In the genomic region with DNA sequence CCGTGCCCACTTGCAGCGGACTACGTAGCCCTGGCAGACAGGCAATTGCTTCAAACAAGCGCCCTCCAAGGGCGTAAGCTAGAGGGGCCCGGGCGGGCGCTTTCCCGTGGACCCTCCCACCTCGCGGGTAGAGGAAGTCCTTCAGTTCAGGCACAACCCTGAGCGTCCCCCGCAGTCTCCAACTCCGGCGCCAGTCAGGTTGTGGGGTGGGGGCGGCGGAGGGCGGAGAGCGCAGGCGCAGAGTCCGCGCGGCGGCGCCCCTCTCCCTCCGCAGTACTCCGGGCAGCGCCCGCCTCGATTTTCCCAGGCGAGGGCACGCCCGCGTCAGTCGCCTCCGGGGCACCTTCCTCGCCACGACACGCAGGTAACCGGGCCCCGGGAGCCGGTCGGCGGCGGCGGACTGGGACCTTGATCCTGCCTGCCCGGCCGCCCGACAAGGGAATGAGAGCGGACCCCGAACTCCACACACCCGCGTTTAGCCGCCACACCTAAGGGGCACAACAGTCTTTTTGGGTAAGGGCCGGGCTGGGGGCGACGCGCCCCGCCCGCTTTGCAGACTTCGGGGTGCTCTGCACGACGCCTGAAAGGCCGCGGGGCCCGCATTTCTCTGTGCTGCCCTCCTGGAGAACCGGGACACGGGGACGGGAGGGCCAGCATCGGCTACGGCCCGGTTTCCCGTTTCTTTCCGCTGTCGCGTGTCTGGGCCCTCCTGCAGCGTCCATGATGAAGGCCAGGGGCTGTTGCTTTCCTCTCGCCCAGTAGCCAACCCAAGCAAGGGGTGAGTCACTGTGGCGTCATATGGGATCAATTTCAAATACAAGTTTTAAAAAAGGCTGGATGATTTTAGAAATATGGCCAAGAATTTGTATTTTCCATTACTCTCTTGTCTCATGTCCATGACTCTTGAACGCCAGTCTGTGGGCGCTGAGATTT, we compare ENCODE assay signal across 1 cellular context.
TF ChIP-seq lines count a peak whose summit lies in the region.

A gene (plus strand): TSS at position 276 of the 933 bp plus-strand sequence. CDS start 35,335 bp downstream, outside the sequence.

TF ChIP-seq in HepG2, 621 proteins besides CTCF, POLR2A, EP300 and RAD21 (continues in another document):
- TF ChIP-seq, protein P1, sequence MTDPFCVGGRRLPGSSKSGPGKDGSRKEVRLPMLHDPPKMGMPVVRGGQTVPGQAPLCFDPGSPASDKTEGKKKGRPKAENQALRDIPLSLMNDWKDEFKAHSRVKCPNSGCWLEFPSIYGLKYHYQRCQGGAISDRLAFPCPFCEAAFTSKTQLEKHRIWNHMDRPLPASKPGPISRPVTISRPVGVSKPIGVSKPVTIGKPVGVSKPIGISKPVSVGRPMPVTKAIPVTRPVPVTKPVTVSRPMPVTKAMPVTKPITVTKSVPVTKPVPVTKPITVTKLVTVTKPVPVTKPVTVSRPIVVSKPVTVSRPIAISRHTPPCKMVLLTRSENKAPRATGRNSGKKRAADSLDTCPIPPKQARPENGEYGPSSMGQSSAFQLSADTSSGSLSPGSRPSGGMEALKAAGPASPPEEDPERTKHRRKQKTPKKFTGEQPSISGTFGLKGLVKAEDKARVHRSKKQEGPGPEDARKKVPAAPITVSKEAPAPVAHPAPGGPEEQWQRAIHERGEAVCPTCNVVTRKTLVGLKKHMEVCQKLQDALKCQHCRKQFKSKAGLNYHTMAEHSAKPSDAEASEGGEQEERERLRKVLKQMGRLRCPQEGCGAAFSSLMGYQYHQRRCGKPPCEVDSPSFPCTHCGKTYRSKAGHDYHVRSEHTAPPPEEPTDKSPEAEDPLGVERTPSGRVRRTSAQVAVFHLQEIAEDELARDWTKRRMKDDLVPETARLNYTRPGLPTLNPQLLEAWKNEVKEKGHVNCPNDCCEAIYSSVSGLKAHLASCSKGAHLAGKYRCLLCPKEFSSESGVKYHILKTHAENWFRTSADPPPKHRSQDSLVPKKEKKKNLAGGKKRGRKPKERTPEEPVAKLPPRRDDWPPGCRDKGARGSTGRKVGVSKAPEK (CRISPR knock-in tag; IDR thresholded peaks at IDR 0.05; ENCODE audit: borderline replicate concordance), result no peak
- TF ChIP-seq ZNF33B (CRISPR knock-in tag; IDR thresholded peaks at IDR 0.05) (no peak), ZNF136 (CRISPR knock-in tag; IDR thresholded peaks at IDR 0.05; ENCODE audit: low read depth) (no peak), ZNF33A (CRISPR knock-in tag; IDR thresholded peaks at IDR 0.05; ENCODE audit: borderline replicate concordance) (peak; percentile 35; the same call in 1 of the 2 replicates), SP4 (CRISPR knock-in tag; IDR thresholded peaks at IDR 0.05) (peak; percentile 37; the same call in 1 of the 2 replicates), ZFP36L1 (CRISPR knock-in tag; IDR thresholded peaks at IDR 0.05) (no peak), ZNF510 (CRISPR knock-in tag; IDR thresholded peaks at IDR 0.05; ENCODE audit: low read depth) (no peak), ZNF607 (CRISPR knock-in tag; IDR thresholded peaks at IDR 0.05; ENCODE audit: borderline replicate concordance) (peak; percentile 57), TEAD3 (CRISPR knock-in tag; optimal IDR thresholded peaks at IDR 0.05; ENCODE audit: borderline replicate concordance) (no peak), HNRNPK (IDR thresholded peaks at IDR 0.05; ENCODE audit: low read depth, low read length, poor library complexity, severe bottlenecking) (peak; percentile 25), NFYB (CRISPR knock-in tag; IDR thresholded peaks at IDR 0.05) (no peak), HMG20A (CRISPR knock-in tag; IDR thresholded peaks at IDR 0.05; ENCODE audit: borderline replicate concordance) (no peak), NCOA1 (CRISPR knock-in tag; IDR thresholded peaks at IDR 0.05) (0 out of 2 replicates have a peak, but pooled peaks have one; percentile 2), ZNF274 (CRISPR knock-in tag; IDR thresholded peaks at IDR 0.05) (peak; percentile 45; the same call in 1 of the 2 replicates), ZNF615 (CRISPR knock-in tag; IDR thresholded peaks at IDR 0.05; ENCODE audit: borderline replicate concordance) (no peak), MIXL1 (CRISPR knock-in tag; IDR thresholded peaks at IDR 0.05) (no peak), ZNF709 (CRISPR knock-in tag; IDR thresholded peaks at IDR 0.05) (no peak), MAZ (IDR thresholded peaks at IDR 0.05; ENCODE audit: borderline replicate concordance, low read depth, low read length) (peak; percentile 18; the same call in 1 of the 2 replicates), MAZ (CRISPR knock-in tag; IDR thresholded peaks at IDR 0.05; ENCODE audit: low read depth) (no peak), SIN3A (IDR thresholded peaks at IDR 0.05; ENCODE audit: borderline replicate concordance, low read depth, low read length) (0 out of 2 replicates have a peak, but pooled peaks have one; percentile 23), TOE1 (CRISPR knock-in tag; IDR thresholded peaks at IDR 0.05) (no peak), ZSCAN21 (CRISPR knock-in tag; IDR thresholded peaks at IDR 0.05; ENCODE audit: borderline replicate concordance) (peak; percentile 59), ZFP82 (CRISPR knock-in tag; IDR thresholded peaks at IDR 0.05; ENCODE audit: borderline replicate concordance) (peak; percentile 57; the same call in 1 of the 2 replicates), ZNF567 (CRISPR knock-in tag; IDR thresholded peaks at IDR 0.05; ENCODE audit: borderline replicate concordance) (peak; percentile 73; the same call in 1 of the 2 replicates), GTF3A (CRISPR knock-in tag; conservative IDR thresholded peaks at IDR 0.05) (no peak), ZNF350 (CRISPR knock-in tag; IDR thresholded peaks at IDR 0.05; ENCODE audit: borderline replicate concordance, low read depth) (peak; percentile 20; the same call in 1 of the 2 replicates), FOXK2 (IDR thresholded peaks at IDR 0.05) (no peak), ZNF3 (CRISPR knock-in tag; IDR thresholded peaks at IDR 0.05) (no peak), GFI1 (CRISPR knock-in tag; IDR thresholded peaks at IDR 0.05; ENCODE audit: borderline replicate concordance) (0 out of 2 replicates have a peak, but pooled peaks have one; percentile 33)
- TF ChIP-seq, protein P2, sequence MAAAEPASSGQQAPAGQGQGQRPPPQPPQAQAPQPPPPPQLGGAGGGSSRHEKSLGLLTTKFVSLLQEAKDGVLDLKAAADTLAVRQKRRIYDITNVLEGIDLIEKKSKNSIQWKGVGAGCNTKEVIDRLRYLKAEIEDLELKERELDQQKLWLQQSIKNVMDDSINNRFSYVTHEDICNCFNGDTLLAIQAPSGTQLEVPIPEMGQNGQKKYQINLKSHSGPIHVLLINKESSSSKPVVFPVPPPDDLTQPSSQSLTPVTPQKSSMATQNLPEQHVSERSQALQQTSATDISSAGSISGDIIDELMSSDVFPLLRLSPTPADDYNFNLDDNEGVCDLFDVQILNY (CRISPR knock-in tag; conservative IDR thresholded peaks at IDR 0.05), result no peak
- TF ChIP-seq, protein P3, sequence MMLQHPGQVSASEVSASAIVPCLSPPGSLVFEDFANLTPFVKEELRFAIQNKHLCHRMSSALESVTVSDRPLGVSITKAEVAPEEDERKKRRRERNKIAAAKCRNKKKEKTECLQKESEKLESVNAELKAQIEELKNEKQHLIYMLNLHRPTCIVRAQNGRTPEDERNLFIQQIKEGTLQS (CRISPR knock-in tag; IDR thresholded peaks at IDR 0.05), result no peak
- TF ChIP-seq, protein P4, sequence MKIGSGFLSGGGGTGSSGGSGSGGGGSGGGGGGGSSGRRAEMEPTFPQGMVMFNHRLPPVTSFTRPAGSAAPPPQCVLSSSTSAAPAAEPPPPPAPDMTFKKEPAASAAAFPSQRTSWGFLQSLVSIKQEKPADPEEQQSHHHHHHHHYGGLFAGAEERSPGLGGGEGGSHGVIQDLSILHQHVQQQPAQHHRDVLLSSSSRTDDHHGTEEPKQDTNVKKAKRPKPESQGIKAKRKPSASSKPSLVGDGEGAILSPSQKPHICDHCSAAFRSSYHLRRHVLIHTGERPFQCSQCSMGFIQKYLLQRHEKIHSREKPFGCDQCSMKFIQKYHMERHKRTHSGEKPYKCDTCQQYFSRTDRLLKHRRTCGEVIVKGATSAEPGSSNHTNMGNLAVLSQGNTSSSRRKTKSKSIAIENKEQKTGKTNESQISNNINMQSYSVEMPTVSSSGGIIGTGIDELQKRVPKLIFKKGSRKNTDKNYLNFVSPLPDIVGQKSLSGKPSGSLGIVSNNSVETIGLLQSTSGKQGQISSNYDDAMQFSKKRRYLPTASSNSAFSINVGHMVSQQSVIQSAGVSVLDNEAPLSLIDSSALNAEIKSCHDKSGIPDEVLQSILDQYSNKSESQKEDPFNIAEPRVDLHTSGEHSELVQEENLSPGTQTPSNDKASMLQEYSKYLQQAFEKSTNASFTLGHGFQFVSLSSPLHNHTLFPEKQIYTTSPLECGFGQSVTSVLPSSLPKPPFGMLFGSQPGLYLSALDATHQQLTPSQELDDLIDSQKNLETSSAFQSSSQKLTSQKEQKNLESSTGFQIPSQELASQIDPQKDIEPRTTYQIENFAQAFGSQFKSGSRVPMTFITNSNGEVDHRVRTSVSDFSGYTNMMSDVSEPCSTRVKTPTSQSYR (CRISPR knock-in tag; IDR thresholded peaks at IDR 0.05; ENCODE audit: borderline replicate concordance), result no peak
- TF ChIP-seq, protein P5, sequence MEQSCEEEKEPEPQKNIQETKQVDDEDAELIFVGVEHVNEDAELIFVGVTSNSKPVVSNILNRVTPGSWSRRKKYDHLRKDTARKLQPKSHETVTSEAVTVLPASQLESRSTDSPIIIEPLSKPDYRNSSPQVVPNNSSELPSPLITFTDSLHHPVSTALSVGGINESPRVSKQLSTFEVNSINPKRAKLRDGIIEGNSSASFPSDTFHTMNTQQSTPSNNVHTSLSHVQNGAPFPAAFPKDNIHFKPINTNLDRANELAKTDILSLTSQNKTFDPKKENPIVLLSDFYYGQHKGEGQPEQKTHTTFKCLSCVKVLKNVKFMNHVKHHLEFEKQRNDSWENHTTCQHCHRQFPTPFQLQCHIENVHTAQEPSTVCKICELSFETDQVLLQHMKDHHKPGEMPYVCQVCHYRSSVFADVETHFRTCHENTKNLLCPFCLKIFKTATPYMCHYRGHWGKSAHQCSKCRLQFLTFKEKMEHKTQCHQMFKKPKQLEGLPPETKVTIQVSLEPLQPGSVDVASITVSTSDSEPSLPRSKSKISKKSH (CRISPR knock-in tag; IDR thresholded peaks at IDR 0.05; ENCODE audit: borderline replicate concordance), result peak; percentile 15
- TF ChIP-seq, protein P6, sequence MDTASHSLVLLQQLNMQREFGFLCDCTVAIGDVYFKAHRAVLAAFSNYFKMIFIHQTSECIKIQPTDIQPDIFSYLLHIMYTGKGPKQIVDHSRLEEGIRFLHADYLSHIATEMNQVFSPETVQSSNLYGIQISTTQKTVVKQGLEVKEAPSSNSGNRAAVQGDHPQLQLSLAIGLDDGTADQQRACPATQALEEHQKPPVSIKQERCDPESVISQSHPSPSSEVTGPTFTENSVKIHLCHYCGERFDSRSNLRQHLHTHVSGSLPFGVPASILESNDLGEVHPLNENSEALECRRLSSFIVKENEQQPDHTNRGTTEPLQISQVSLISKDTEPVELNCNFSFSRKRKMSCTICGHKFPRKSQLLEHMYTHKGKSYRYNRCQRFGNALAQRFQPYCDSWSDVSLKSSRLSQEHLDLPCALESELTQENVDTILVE (CRISPR knock-in tag; IDR thresholded peaks at IDR 0.05), result no peak
- TF ChIP-seq, protein P7, sequence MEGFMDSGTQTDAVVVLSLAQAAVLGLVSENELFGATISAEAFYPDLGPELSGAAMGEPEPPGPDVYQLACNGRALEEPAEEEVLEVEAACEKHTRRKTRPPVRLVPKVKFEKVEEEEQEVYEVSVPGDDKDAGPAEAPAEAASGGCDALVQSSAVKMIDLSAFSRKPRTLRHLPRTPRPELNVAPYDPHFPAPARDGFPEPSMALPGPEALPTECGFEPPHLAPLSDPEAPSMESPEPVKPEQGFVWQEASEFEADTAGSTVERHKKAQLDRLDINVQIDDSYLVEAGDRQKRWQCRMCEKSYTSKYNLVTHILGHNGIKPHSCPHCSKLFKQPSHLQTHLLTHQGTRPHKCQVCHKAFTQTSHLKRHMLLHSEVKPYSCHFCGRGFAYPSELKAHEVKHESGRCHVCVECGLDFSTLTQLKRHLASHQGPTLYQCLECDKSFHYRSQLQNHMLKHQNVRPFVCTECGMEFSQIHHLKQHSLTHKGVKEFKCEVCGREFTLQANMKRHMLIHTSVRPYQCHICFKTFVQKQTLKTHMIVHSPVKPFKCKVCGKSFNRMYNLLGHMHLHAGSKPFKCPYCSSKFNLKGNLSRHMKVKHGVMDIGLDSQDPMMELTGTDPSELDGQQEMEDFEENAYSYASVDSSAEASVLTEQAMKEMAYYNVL (CRISPR knock-in tag; IDR thresholded peaks at IDR 0.05; ENCODE audit: borderline replicate concordance), result 0 out of 2 replicates have a peak, but pooled peaks have one; percentile 15
- TF ChIP-seq, protein P8, sequence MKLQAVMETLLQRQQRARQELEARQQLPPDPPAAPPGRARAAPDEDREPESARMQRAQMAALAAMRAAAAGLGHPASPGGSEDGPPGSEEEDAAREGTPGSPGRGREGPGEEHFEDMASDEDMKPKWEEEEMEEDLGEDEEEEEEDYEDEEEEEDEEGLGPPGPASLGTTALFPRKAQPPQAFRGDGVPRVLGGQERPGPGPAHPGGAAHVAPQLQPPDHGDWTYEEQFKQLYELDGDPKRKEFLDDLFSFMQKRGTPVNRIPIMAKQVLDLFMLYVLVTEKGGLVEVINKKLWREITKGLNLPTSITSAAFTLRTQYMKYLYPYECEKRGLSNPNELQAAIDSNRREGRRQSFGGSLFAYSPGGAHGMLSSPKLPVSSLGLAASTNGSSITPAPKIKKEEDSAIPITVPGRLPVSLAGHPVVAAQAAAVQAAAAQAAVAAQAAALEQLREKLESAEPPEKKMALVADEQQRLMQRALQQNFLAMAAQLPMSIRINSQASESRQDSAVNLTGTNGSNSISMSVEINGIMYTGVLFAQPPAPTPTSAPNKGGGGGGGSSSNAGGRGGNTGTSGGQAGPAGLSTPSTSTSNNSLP (IDR thresholded peaks at IDR 0.05; ENCODE audit: low read depth, low read length), result no peak
- TF ChIP-seq, protein P9, sequence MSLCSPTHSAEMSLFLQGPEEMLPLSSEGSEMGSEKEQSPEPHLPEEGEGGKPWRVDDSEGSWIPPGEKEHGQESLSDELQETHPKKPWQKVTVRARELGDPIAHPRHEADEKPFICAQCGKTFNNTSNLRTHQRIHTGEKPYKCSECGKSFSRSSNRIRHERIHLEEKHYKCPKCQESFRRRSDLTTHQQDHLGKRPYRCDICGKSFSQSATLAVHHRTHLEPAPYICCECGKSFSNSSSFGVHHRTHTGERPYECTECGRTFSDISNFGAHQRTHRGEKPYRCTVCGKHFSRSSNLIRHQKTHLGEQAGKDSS (CRISPR knock-in tag; IDR thresholded peaks at IDR 0.05; ENCODE audit: borderline replicate concordance, low read depth), result peak; percentile 17; the same call in 1 of the 2 replicates
- TF ChIP-seq, protein P10, sequence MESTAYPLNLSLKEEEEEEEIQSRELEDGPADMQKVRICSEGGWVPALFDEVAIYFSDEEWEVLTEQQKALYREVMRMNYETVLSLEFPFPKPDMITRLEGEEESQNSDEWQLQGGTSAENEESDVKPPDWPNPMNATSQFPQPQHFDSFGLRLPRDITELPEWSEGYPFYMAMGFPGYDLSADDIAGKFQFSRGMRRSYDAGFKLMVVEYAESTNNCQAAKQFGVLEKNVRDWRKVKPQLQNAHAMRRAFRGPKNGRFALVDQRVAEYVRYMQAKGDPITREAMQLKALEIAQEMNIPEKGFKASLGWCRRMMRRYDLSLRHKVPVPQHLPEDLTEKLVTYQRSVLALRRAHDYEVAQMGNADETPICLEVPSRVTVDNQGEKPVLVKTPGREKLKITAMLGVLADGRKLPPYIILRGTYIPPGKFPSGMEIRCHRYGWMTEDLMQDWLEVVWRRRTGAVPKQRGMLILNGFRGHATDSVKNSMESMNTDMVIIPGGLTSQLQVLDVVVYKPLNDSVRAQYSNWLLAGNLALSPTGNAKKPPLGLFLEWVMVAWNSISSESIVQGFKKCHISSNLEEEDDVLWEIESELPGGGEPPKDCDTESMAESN (CRISPR knock-in tag; conservative IDR thresholded peaks at IDR 0.05), result 0 out of 2 replicates have a peak, but pooled peaks have one; percentile 28
